In the genomic region with DNA sequence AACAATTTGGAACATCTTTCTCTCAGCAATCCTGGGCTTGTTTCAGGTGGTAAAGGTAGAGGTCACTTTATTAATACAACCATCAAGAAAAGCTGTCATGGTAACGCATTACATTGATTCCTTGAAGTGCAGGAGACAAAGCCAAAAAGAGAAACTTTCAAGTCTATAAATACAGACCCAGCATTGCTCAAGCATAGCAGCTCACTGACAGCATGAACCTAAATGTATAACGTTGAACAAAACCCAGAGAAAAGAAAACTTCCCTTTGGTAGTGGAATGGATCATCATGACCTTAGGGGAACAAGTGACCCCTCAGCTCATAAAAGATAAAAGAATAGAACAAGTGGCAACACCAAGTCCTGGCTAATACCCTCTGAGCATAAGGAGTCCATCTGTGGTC, we compare ENCODE assay signal across 17 cellular contexts.
"Had no signal": no experiment of that assay in that cellular context is flagged by ENCODE, and none has a peak within 500 bp of the region (broad histone marks: within the 10 kb centered on the region; RNA-seq: fewer than 3 reads in every experiment).

No MANE protein-coding gene starts in this region.

- FAIRE-seq: bronchial epithelial cell had no signal

- H3K4me1 Mint-ChIP-seq: nephron had no signal

- H3K27ac Mint-ChIP-seq: activated CD4-positive, alpha-beta memory T cell treated with anti-CD3 and anti-CD28 coated beads for 36 hours; activated CD8-positive, alpha-beta memory T cell treated with anti-CD3 and anti-CD28 coated beads, Interleukin-2, amount 10 ng/mL, durations not matched to agents 7 days and 5 days; activated naive CD4-positive, alpha-beta T cell treated with anti-CD3 and anti-CD28 coated beads for 36 hours; activated naive CD8-positive, alpha-beta T cell treated with anti-CD3 and anti-CD28 coated beads, Interleukin-2, amount 50 U/mL, for 24 hours; activated T-helper 2 cell treated with anti-CD3 and anti-CD28 coated beads, Interferon-gamma antibody, Interleukin-2, Interleukin-4, amounts not matched to agents 10 μg/mL and 5 μg/mL and 100 μg/mL, durations not matched to agents 14 hours and 24 hours and 36 hours; nephron; progenitor cell of endocrine pancreas; stimulated activated naive B cell treated with anti-CD40 and anti-IgM and Interleukin-4, amounts not matched to agents 10 μg/mL and 1 μg/mL and 100 μg/mL, for 72 hours had no signal

- H3K9me3 Mint-ChIP-seq: activated CD4-positive, alpha-beta memory T cell treated with anti-CD3 and anti-CD28 coated beads for 36 hours; activated naive CD4-positive, alpha-beta T cell treated with anti-CD3 and anti-CD28 coated beads for 36 hours; activated naive CD8-positive, alpha-beta T cell treated with anti-CD3 and anti-CD28 coated beads, Interleukin-2, amount 50 U/mL, for 24 hours; activated T-helper 2 cell treated with anti-CD3 and anti-CD28 coated beads, Interferon-gamma antibody, Interleukin-2, Interleukin-4, amounts not matched to agents 10 μg/mL and 5 μg/mL and 100 μg/mL, durations not matched to agents 14 hours and 24 hours and 36 hours had no signal

- H3K27me3 Mint-ChIP-seq: progenitor cell of endocrine pancreas; stimulated activated naive B cell treated with anti-CD40 and anti-IgM and Interleukin-4, amounts not matched to agents 10 μg/mL and 1 μg/mL and 100 μg/mL, for 72 hours had no signal

- ATAC-seq: activated CD8-positive, alpha-beta memory T cell treated with anti-CD3 and anti-CD28 coated beads, Interleukin-2, amount 10 ng/mL, durations not matched to agents 7 days and 5 days; activated naive CD8-positive, alpha-beta T cell treated with anti-CD3 and anti-CD28 coated beads, Interleukin-2, amount 50 U/mL, for 24 hours had no signal

- DNase-seq: activated CD4-positive, alpha-beta memory T cell treated with anti-CD3 and anti-CD28 coated beads for 36 hours; activated CD4-positive, alpha-beta T cell treated with anti-CD3 and anti-CD28 coated beads for 1 hour; activated CD8-positive, alpha-beta memory T cell treated with anti-CD3 and anti-CD28 coated beads, Interleukin-2, amount 10 ng/mL, durations not matched to agents 7 days and 5 days; activated naive CD4-positive, alpha-beta T cell treated with anti-CD3 and anti-CD28 coated beads for 36 hours; activated naive CD8-positive, alpha-beta T cell treated with anti-CD3 and anti-CD28 coated beads, Interleukin-2, amount 50 U/mL, for 24 hours; activated T-cell treated with anti-CD3 and anti-CD28 coated beads, Interleukin-2, amount 50 U/mL, for 1 hour; aorta; foreskin melanocyte; kidney glomerular epithelial cell; nucleus accumbens; stimulated activated CD4-positive, alpha-beta T cell treated with anti-CD3 and anti-CD28 coated beads, Interleukin-4, amount 100 ng/mL, for 1 hour; stimulated activated naive B cell treated with anti-CD40 and anti-IgM and Interleukin-4, amounts not matched to agents 10 μg/mL and 1 μg/mL and 100 μg/mL, for 72 hours; thyroid gland had no signal

- H3K36me3 Mint-ChIP-seq: activated CD4-positive, alpha-beta memory T cell treated with anti-CD3 and anti-CD28 coated beads for 36 hours; activated CD8-positive, alpha-beta memory T cell treated with anti-CD3 and anti-CD28 coated beads, Interleukin-2, amount 10 ng/mL, durations not matched to agents 7 days and 5 days; stimulated activated naive B cell treated with anti-CD40 and anti-IgM and Interleukin-4, amounts not matched to agents 10 μg/mL and 1 μg/mL and 100 μg/mL, for 72 hours had no signal

- H3K4me3 Mint-ChIP-seq: activated CD4-positive, alpha-beta memory T cell treated with anti-CD3 and anti-CD28 coated beads for 36 hours; activated CD8-positive, alpha-beta memory T cell treated with anti-CD3 and anti-CD28 coated beads, Interleukin-2, amount 10 ng/mL, durations not matched to agents 7 days and 5 days; activated naive CD4-positive, alpha-beta T cell treated with anti-CD3 and anti-CD28 coated beads for 36 hours; activated naive CD8-positive, alpha-beta T cell treated with anti-CD3 and anti-CD28 coated beads, Interleukin-2, amount 50 U/mL, for 24 hours; nephron; stimulated activated naive B cell treated with anti-CD40 and anti-IgM and Interleukin-4, amounts not matched to agents 10 μg/mL and 1 μg/mL and 100 μg/mL, for 72 hours had no signal
